7 cellular contexts compared by ENCODE assay signal in the genomic region with DNA sequence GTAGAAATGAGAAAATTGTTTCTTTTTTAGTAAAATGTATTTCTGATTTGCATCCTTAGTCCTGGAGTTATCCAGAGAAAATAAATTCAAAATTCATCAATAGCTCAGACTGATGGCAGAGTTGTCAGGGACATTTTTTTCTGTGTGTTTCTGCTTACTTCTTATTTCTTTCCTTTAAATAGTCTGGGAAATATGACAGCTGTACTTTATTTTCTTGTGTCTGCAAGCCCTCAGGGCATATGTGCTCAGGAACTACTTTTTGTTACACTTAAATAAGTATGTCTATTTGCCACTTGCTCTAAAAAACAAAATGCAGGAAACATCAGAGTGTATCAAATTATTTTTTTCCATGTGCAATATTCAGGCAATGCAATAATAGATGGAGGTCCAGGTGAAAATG.
"Had no signal": no experiment of that assay in that cellular context is flagged by ENCODE, and none has a peak within 500 bp of the region (broad histone marks: within the 10 kb centered on the region; RNA-seq: fewer than 3 reads in every experiment).

No MANE protein-coding gene starts in this region.

- H3K4me1 ChIP-seq: HAP-1 had no signal

- H3K9me3 ChIP-seq: HAP-1 had no signal

- H3K27ac ChIP-seq: GM23248, HL-60 had no signal

- FAIRE-seq: HepG2 had no signal

- H3K4me3 ChIP-seq: GM23248, HAP-1 had no signal

- H3K9ac ChIP-seq: GM23248 had no signal

- DNase-seq: GM23248, GOT3, H7, HFFc6 had no signal

- H3K36me3 ChIP-seq: HAP-1 had no signal
